In genomic region chr1:151518431-151518830, GRCh38 we compare ENCODE assay signal across 1 cellular context.
TF ChIP-seq lines count a peak whose summit lies in the region.

No MANE protein-coding gene starts in this region.

TF ChIP-seq in IMR-90, 13 proteins besides CTCF, POLR2A, EP300 and RAD21:
- TF ChIP-seq RCOR1 (IDR thresholded peaks at IDR 0.05; ENCODE audit: insufficient replicate concordance, low read length), result no peak
- TF ChIP-seq MXI1 (IDR thresholded peaks at IDR 0.05; ENCODE audit: borderline replicate concordance, low read depth, low read length), result no peak
- TF ChIP-seq SMC3 (IDR thresholded peaks at IDR 0.05; ENCODE audit: low read depth, low read length), result no peak
- no peak for TF ChIP-seq CHD1 (IDR thresholded peaks at IDR 0.05; ENCODE audit: low read depth, low read length)
- TF ChIP-seq, protein P1, sequence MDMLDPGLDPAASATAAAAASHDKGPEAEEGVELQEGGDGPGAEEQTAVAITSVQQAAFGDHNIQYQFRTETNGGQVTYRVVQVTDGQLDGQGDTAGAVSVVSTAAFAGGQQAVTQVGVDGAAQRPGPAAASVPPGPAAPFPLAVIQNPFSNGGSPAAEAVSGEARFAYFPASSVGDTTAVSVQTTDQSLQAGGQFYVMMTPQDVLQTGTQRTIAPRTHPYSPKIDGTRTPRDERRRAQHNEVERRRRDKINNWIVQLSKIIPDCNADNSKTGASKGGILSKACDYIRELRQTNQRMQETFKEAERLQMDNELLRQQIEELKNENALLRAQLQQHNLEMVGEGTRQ (IDR thresholded peaks at IDR 0.05; ENCODE audit: low read depth, low read length), result no peak
- TF ChIP-seq NFE2L2 (IDR thresholded peaks at IDR 0.05; ENCODE audit: low read depth, low read length), result no peak
- TF ChIP-seq FOS (IDR thresholded peaks at IDR 0.05; ENCODE audit: low read depth, low read length), result no peak
- TF ChIP-seq, protein P2, sequence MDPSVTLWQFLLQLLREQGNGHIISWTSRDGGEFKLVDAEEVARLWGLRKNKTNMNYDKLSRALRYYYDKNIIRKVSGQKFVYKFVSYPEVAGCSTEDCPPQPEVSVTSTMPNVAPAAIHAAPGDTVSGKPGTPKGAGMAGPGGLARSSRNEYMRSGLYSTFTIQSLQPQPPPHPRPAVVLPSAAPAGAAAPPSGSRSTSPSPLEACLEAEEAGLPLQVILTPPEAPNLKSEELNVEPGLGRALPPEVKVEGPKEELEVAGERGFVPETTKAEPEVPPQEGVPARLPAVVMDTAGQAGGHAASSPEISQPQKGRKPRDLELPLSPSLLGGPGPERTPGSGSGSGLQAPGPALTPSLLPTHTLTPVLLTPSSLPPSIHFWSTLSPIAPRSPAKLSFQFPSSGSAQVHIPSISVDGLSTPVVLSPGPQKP (IDR thresholded peaks at IDR 0.05; ENCODE audit: borderline replicate concordance, low read depth, low read length), result no peak
- TF ChIP-seq BHLHE40 (IDR thresholded peaks at IDR 0.05; ENCODE audit: low read depth, low read length), result no peak
